8 cellular contexts compared by ENCODE assay signal in the genomic region with DNA sequence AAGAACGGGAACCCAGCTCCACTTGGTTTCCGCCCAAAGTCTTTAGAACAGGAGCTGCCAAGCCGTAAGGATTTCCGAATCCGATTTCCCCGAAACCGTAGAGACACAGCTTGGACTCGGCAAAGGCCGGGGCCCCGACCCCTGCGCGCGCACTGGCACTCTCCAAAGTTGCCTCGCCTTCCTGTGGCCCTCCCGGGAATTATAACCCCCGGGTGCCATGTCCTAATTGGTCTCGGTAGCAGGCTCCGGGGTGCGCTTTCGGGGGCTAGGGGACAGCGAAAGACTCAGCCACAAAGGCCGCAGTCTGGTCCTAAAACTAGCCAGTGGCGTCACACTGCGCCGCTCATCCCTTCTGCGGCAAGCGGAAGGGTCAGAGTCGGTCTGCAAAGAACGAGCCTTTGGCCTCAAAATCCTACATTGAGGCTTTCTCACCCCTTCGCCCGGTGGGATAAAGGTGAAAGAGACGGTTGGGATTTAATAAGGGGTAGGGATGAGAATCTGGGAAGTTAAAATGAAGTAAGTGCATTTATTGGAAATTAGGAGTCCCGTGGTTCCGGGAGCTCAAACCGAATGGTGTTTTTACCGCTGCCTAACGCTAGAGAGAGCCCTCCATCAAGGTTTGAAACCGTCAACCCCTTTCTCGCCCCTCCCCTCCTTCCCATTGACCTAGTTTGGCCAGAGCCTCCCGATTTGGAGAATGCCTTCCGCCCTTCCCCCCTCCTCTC. TPM values are rescaled to one million over a fixed set of nuclear protein-coding genes. Genes with fewer than 3 reads are reported as not detected.
DNase-seq lines count a peak whose midpoint lies in the region; ATAC-seq and TF ChIP-seq lines count a peak whose summit lies in the region.

No MANE protein-coding gene starts in this region.

- peaks cover 42% of the 10 kb centered on the region for H3K36me3 ChIP-seq in OCI-LY3 (replicated peaks; ENCODE audit: low read depth, low read length)
- H3K36me3 ChIP-seq in fibroblast of lung (ENCODE audit: control insufficient read depth, insufficient read depth, low read length) = peaks cover 2% of the 10 kb centered on the region
- H3K36me3 ChIP-seq in subcutaneous abdominal adipose tissue (ENCODE audit: control insufficient read depth in 5 of 5, insufficient read depth in 5 of 5, low read length in 5 of 5) = peaks cover 4 to 12% (median 7%) of the 10 kb centered on the region in 5 donors

- peaks cover 91% of the 10 kb centered on the region for H3K36me3 Mint-ChIP-seq in activated T-helper 17 cell treated with anti-CD3 and anti-CD28 coated beads, Interleukin-2, amount 50 U/mL, for 72 hours (ENCODE audit: low read depth)

- H3K9me3 Mint-ChIP-seq in activated T-helper 17 cell treated with anti-CD3 and anti-CD28 coated beads, Interleukin-2, amount 50 U/mL, for 72 hours = no peaks in the 10 kb centered on the region

- DNase-seq in COR-L47 (lab: John Stamatoyannopoulos, UW) = peak; percentile 50
- peak; percentile 88 to 97 for DNase-seq in fibroblast of lung (ENCODE audit: low read depth in 2 of 2)
- peak; percentile 96 for DNase-seq in myocyte (ENCODE audit: low read depth)

- peak overlapping the region; percentile 84 for H3K27ac ChIP-seq in OCI-LY3 (ENCODE audit: low read length)
- H3K27ac ChIP-seq in fibroblast of lung (ENCODE audit: insufficient read depth, low read length) = peak overlapping the region; percentile 93
- peak overlapping the region; percentile 100 for H3K27ac ChIP-seq in subcutaneous abdominal adipose tissue (ENCODE audit: low read depth, low read length)

- peaks cover 82% of the 10 kb centered on the region for H4K20me1 ChIP-seq in OCI-LY3 (ENCODE audit: insufficient read depth, low read length)
- H4K20me1 ChIP-seq in fibroblast of lung (ENCODE audit: control insufficient read depth, extremely low read depth, insufficient read depth, low read length) = peaks cover 4% of the 10 kb centered on the region

- H3K4me3 Mint-ChIP-seq in activated T-helper 17 cell treated with anti-CD3 and anti-CD28 coated beads, Interleukin-2, amount 50 U/mL, for 72 hours = peak overlapping the region; percentile 100

- TF ChIP-seq CTCF in OCI-LY3 (IDR thresholded peaks at IDR 0.05; ENCODE audit: low read depth, low read length) (peak; percentile 78), fibroblast of lung (conservative IDR thresholded peaks at IDR 0.05 in 1 of 2, IDR thresholded peaks at IDR 0.05 in 1 of 2; ENCODE audit: low read depth in 1 of 2, low read length in 2 of 2) (peak; percentile 80 to 85)

- H3K9ac ChIP-seq in OCI-LY3 (ENCODE audit: low read length) (peak overlapping the region; percentile 91), fibroblast of lung (ENCODE audit: insufficient read depth, low read length) (peak overlapping the region; percentile 75), subcutaneous abdominal adipose tissue (ENCODE audit: low read length in 5 of 5) (peak overlapping the region; percentile 64 to 100 (median 88))

- H3K4me2 ChIP-seq in OCI-LY3 (ENCODE audit: low read length) (peak overlapping the region; percentile 99), fibroblast of lung (ENCODE audit: extremely low read depth, insufficient read depth, low read length) (peak overlapping the region; percentile 100)

- H3K4me1 ChIP-seq in OCI-LY3 (ENCODE audit: low read length) (peaks cover 44% of the 10 kb centered on the region), fibroblast of lung (ENCODE audit: control insufficient read depth, extremely low read depth, insufficient read depth, low read length) (peaks cover 27% of the 10 kb centered on the region), subcutaneous abdominal adipose tissue (ENCODE audit: control insufficient read depth in 5 of 5, insufficient read depth in 5 of 5, low read length in 5 of 5) (peaks cover 15 to 73% (median 54%) of the 10 kb centered on the region in 5 donors)

- peak; percentile 98 for TF ChIP-seq RAD21 in Ishikawa (IDR thresholded peaks at IDR 0.05; ENCODE audit: low read depth)

- no peaks in the 10 kb centered on the region for H3K27me3 Mint-ChIP-seq in activated T-helper 17 cell treated with anti-CD3 and anti-CD28 coated beads, Interleukin-2, amount 50 U/mL, for 72 hours

- peak; percentile 63 for ATAC-seq in GM21528 (IDR thresholded peaks at IDR 0.05; ENCODE audit: low FRiP score, unreplicated experiment)
- ATAC-seq in activated T-helper 17 cell treated with anti-CD3 and anti-CD28 coated beads, Interleukin-2, amount 50 U/mL, for 72 hours (replicated peaks) = peak; percentile 34

- H2AFZ ChIP-seq in OCI-LY3 (ENCODE audit: low read depth, low read length) (no peak overlapping the region), fibroblast of lung (ENCODE audit: low read length) (peak overlapping the region; percentile 9)

- peaks cover 41% of the 10 kb centered on the region for H3K4me1 Mint-ChIP-seq in activated T-helper 17 cell treated with anti-CD3 and anti-CD28 coated beads, Interleukin-2, amount 50 U/mL, for 72 hours

- H3K27ac Mint-ChIP-seq in activated T-helper 17 cell treated with anti-CD3 and anti-CD28 coated beads, Interleukin-2, amount 50 U/mL, for 72 hours = peak overlapping the region; percentile 100

- peaks cover 94% of the 10 kb centered on the region for H3K79me2 ChIP-seq in OCI-LY3 (ENCODE audit: low read length)
- H3K79me2 ChIP-seq in fibroblast of lung (ENCODE audit: control insufficient read depth, insufficient read depth, low read length) = peaks cover 76% of the 10 kb centered on the region

- H3K27me3 ChIP-seq in OCI-LY3 (ENCODE audit: low read depth, low read length) (no peaks in the 10 kb centered on the region), fibroblast of lung (ENCODE audit: control insufficient read depth, insufficient read depth, low read length) (no peaks in the 10 kb centered on the region), subcutaneous abdominal adipose tissue (ENCODE audit: control insufficient read depth in 5 of 5, insufficient read depth in 4 of 5, low read length in 5 of 5) (no peaks in the 10 kb centered on the region)

- H3K9me3 ChIP-seq in OCI-LY3 (ENCODE audit: insufficient read depth, low read length) (no peaks in the 10 kb centered on the region), fibroblast of lung (ENCODE audit: control insufficient read depth, insufficient read depth, low read depth, low read length) (no peaks in the 10 kb centered on the region), subcutaneous abdominal adipose tissue (ENCODE audit: control insufficient read depth in 5 of 5, low read length in 5 of 5) (no peaks in the 10 kb centered on the region)

- no peak; the same call in 1 of the 2 replicates for TF ChIP-seq EP300 in Ishikawa (IDR thresholded peaks at IDR 0.05; ENCODE audit: borderline replicate concordance)

- H3K4me3 ChIP-seq in OCI-LY3 (ENCODE audit: low read length) (peak overlapping the region; percentile 87), fibroblast of lung (replicated peaks in 1 of 4; ENCODE audit: control extremely low read depth in 1 of 4, insufficient read depth in 1 of 4, low read depth in 3 of 4, low read length in 4 of 4) (peak overlapping the region; percentile 58 to 95 (median 83)), subcutaneous abdominal adipose tissue (ENCODE audit: low read depth in 1 of 5, low read length in 5 of 5) (peak overlapping the region; percentile 68 to 98 (median 74))

TF ChIP-seq in Ishikawa, 13 proteins besides CTCF, POLR2A, EP300 and RAD21 (continues in another document):
- TF ChIP-seq TEAD4 (IDR thresholded peaks at IDR 0.05) = 0 out of 2 replicates have a peak, but pooled peaks have one; percentile 40
- no peak for TF ChIP-seq FOXM1 (IDR thresholded peaks at IDR 0.05; ENCODE audit: borderline replicate concordance, low read depth)
- TF ChIP-seq TAF1 (IDR thresholded peaks at IDR 0.05; ENCODE audit: low read depth) = no peak
- no peak for TF ChIP-seq ZBTB7A (IDR thresholded peaks at IDR 0.05; ENCODE audit: low read depth)
- TF ChIP-seq, protein P1, sequence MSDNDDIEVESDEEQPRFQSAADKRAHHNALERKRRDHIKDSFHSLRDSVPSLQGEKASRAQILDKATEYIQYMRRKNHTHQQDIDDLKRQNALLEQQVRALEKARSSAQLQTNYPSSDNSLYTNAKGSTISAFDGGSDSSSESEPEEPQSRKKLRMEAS (IDR thresholded peaks at IDR 0.05) = peak; percentile 33
- no peak; the same call in 1 of the 2 replicates for TF ChIP-seq NFIC (IDR thresholded peaks at IDR 0.05)

RNA-seq across cellular contexts. Expression of a gene that starts 6.7 kb away (rescaled TPM):
- total RNA-seq in activated T-helper 17 cell treated with anti-CD3 and anti-CD28 coated beads, Interleukin-2, amount 50 U/mL, for 72 hours = 100 to 1,000 TPM in 1 of 2 donors, 10 to 100 TPM in 1; 67.5 to 143 TPM
- total RNA-seq in fibroblast of lung = 32.6 and 46.6 TPM in 2 replicates
- 7.5 and 12.7 TPM in 2 replicates for polyA plus RNA-seq in fibroblast of lung
- 27.7 and 33.0 TPM in 2 replicates for polyA plus RNA-seq in fibroblast of lung (2012)
- polyA minus RNA-seq in fibroblast of lung (ENCODE audit: low replicate concordance) = 51.8 and 79.4 TPM in 2 replicates
- 86.6 and 95.7 TPM in 2 replicates for total RNA-seq in myocyte
- polyA plus RNA-seq in myocyte (2012) = 22.3 TPM

RNA-seq across cellular contexts. Expression of a gene that starts 36.2 kb away (rescaled TPM):
- not detected for total RNA-seq in activated T-helper 17 cell treated with anti-CD3 and anti-CD28 coated beads, Interleukin-2, amount 50 U/mL, for 72 hours
- not detected in 2 replicates for total RNA-seq in fibroblast of lung
- polyA plus RNA-seq in fibroblast of lung = not detected in 2 replicates
- polyA plus RNA-seq in fibroblast of lung (2012) = not detected in 2 replicates
- polyA minus RNA-seq in fibroblast of lung (ENCODE audit: low replicate concordance) = 1.3 TPM in 1 of 2 replicates, not detected in the other
- total RNA-seq in myocyte = not detected in 2 replicates
- polyA plus RNA-seq in myocyte (2012) = not detected

Comparison
In these comparisons a context has a peak if more than half of its experiments do, and no peak if none do; other contexts are left out.
1. Peak in every context shown above with its lines: DNase-seq, ATAC-seq, H3K4me3 ChIP-seq and H3K27ac ChIP-seq.